1 cellular context compared by ENCODE assay signal in the genomic region with DNA sequence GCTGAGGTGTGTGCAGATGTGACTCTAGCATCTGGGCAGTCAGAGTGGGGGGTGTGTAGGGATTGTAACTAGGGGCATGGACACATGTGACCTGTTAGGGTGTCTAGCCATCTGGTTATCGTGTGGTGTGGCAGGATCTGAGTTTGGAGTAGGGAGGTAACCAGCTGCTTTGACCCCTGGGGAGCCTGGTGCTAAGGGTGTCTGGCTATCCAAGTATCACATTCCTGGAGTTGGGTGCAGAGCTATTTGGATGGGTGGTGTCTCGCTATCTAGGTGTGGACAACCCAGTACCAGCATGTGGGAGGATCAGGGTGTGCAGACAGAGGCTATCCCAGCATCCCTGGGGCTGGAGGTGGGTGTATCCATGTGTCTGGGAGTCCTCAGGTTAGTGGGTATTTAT.
TF ChIP-seq lines count a peak whose summit lies in the region.

No MANE protein-coding gene starts in this region.

TF ChIP-seq in K562, 482 proteins besides CTCF, POLR2A, EP300 and RAD21:
- TF ChIP-seq CBFA2T3 (IDR thresholded peaks at IDR 0.05) (peak; percentile 43), ZNF347 (CRISPR knock-in tag; IDR thresholded peaks at IDR 0.05; ENCODE audit: low read depth) (no peak), CBFA2T2 (conservative IDR thresholded peaks at IDR 0.05) (0 out of 2 replicates have a peak, but pooled peaks have one; percentile 11)
